In the genomic region with DNA sequence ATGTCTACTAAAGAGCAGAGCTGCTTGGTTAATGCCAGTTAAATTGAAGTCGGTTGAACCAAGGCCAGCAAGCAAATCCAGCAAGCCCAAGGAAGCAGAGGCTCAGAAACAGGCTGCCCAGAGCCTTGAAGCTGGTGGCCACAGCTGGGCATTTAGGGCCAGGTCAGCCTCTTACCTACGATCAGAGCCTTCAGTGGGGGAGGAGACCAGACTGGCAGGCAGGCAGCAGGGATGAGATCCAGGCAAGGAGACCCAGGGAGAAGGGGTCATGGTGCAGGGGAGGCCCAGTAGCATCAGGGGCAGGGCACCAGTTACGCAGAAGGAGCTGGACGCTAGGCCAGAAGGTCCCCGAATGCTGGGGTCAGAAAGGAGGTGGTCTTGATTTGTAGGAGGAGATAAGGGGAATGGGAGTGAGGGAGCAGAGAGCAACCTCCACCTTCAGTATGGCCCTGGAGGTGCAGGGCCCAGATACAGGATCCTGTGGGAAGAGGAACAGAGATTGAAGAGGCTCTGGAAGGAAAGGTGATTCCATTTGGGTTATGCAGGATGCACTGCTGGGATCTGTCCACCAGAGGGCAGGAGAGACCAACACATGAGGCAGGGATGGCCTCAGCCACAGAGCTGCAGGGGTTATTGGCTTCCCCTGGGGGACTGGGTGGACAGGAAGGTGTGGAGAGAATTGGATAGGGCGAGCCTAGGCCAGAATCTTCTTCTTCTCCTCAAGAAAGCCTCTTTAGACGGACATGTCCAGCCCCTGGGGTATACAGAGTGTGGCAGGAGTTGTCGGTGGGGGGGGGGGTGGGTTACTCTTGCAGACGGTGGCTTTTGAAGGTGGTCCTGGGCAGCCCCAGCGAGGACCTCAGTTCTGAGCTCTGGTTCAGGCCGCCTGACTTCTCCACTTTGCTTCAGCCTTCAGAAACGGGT, we compare ENCODE assay signal across 8 cellular contexts.
DNase-seq lines count a peak whose midpoint lies in the region; ATAC-seq and TF ChIP-seq lines count a peak whose summit lies in the region.

No MANE protein-coding gene starts in this region.

- no peak overlapping the region for H2AFZ ChIP-seq in DND-41 (ENCODE audit: low read depth, low read length)

- H3K4me3 ChIP-seq in DND-41 (ENCODE audit: low read depth in 1 of 2, low read length in 2 of 2) = no peak overlapping the region
- no peak overlapping the region for H3K4me3 ChIP-seq in endodermal cell (ENCODE audit: low read length)

- H3K36me3 Mint-ChIP-seq in endodermal cell (ENCODE audit: low read depth) = no peaks in the 10 kb centered on the region

- peak; percentile 87 for ATAC-seq in DND-41 (ENCODE audit: insufficient read depth, low read depth)
- ATAC-seq in HG02678 (IDR thresholded peaks at IDR 0.05; ENCODE audit: unreplicated experiment) = peak; percentile 72
- no peak for ATAC-seq in GM18517 (IDR thresholded peaks at IDR 0.05; ENCODE audit: unreplicated experiment)

- H4K20me1 ChIP-seq in DND-41 (ENCODE audit: insufficient read depth, low read length) = peaks cover 5% of the 10 kb centered on the region; the same call in 1 of the 2 replicates

- H3K4me2 ChIP-seq in DND-41 (ENCODE audit: insufficient read depth, low read length) = no peak overlapping the region

- WGBS in endodermal cell (ENCODE audit: insufficient coverage in 1 of 2, insufficient read length in 1 of 2), 2 experiments = 74 to 96% methylated on average over 5 to 12 of the region's 12 CpGs

- H3K27me3 ChIP-seq in DND-41 (ENCODE audit: insufficient read depth, low read length, poor library complexity) = no peaks in the 10 kb centered on the region
- no peaks in the 10 kb centered on the region for H3K27me3 ChIP-seq in endodermal cell (ENCODE audit: control insufficient read depth, insufficient read depth, low read length, poor library complexity, severe bottlenecking)

- H3K9ac ChIP-seq in DND-41 (ENCODE audit: low read depth, low read length) (no peak overlapping the region), endodermal cell (ENCODE audit: extremely low read depth, low read length, poor library complexity, severe bottlenecking) (no peak overlapping the region)

- H3K9me3 ChIP-seq in DND-41 (ENCODE audit: insufficient read depth, low read length, severe bottlenecking) (no peaks in the 10 kb centered on the region), endodermal cell (ENCODE audit: control insufficient read depth, low read length) (no peaks in the 10 kb centered on the region)

- H3K79me2 ChIP-seq in DND-41 (ENCODE audit: insufficient read depth, low read length) = no peaks in the 10 kb centered on the region

- TF ChIP-seq CTCF in DND-41 (IDR thresholded peaks at IDR 0.05; ENCODE audit: borderline replicate concordance, extremely low read depth, low read length, poor library complexity, severe bottlenecking) (peak; percentile 97), endodermal cell (conservative IDR thresholded peaks at IDR 0.05) (peak; percentile 97)

- no peak overlapping the region for H3K27ac Mint-ChIP-seq in endodermal cell

- H3K4me3 Mint-ChIP-seq in endodermal cell = no peak overlapping the region

- H3K36me3 ChIP-seq in DND-41 (ENCODE audit: insufficient read depth, low read length) (no peaks in the 10 kb centered on the region), endodermal cell (ENCODE audit: control insufficient read depth, insufficient read depth, low read length) (no peaks in the 10 kb centered on the region)

- H3K27me3 Mint-ChIP-seq in endodermal cell (ENCODE audit: insufficient read depth) = peaks cover 38% of the 10 kb centered on the region

- DNase-seq in DND-41 (peak; percentile 63), NCI-H748 (lab: John Stamatoyannopoulos, UW; ENCODE audit: unreplicated experiment) (peak; percentile 63), endodermal cell (peak; percentile 96), middle frontal gyrus (ENCODE audit: extremely low spot score, low spot score) (peak; percentile 15)
- peak; percentile 20 to 28 for DNase-seq in activated CD8-positive, alpha-beta memory T cell treated with anti-CD3 and anti-CD28 coated beads for 4 hours (ENCODE audit: low read depth in 2 of 2)
- DNase-seq in stimulated activated CD8-positive, alpha-beta memory T cell treated with anti-CD3 and anti-CD28 coated beads, Interleukin-7, amount 100 ng/mL, for 4 hours (ENCODE audit: low read depth in 2 of 2) = peak; percentile 23 to 27

- peaks cover 4% of the 10 kb centered on the region for H3K4me1 Mint-ChIP-seq in endodermal cell

- H3K4me1 ChIP-seq in DND-41 (ENCODE audit: insufficient read depth, low read length) (no peaks in the 10 kb centered on the region), endodermal cell (ENCODE audit: control insufficient read depth, insufficient read depth, low read length) (no peaks in the 10 kb centered on the region)

- no peaks in the 10 kb centered on the region for H3K9me3 Mint-ChIP-seq in endodermal cell

- H3K27ac ChIP-seq in DND-41 (ENCODE audit: low read length) = no peak overlapping the region
- H3K27ac ChIP-seq in endodermal cell (ENCODE audit: low read depth, low read length) = no peak overlapping the region

Comparison
In these comparisons a context has a peak if more than half of its experiments do, and no peak if none do; other contexts are left out.
1. DNase-seq: peak in every context shown above with its lines; median percentile 96 in endodermal cell; 63 in DND-41; 63 in NCI-H748; 25 in stimulated activated CD8-positive, alpha-beta memory T cell treated with anti-CD3 and anti-CD28 coated beads, Interleukin-7, amount 100 ng/mL, for 4 hours; 24 in activated CD8-positive, alpha-beta memory T cell treated with anti-CD3 and anti-CD28 coated beads for 4 hours; 15 in middle frontal gyrus.